In the genomic region with DNA sequence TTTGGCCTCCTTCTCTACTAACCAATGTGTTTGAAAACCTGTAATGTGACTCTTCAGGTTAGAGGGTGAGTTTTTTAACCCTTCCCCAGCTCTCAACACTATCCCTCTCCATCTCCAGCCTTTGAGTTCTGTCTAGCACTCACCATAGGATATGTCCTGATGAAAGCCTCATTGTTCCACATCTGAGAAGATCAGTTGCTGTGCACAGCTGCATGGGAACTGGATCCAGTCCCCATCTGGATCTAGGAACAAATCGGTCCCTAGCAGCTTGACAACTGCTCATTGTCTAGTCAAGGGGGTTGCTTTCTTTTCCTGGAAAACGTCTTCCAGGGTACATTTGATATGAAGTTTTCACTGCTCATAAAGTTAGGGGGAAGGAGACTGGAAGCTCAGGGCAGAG, we compare ENCODE assay signal across 1 cellular context.
TF ChIP-seq lines count a peak whose summit lies in the region.

No MANE protein-coding gene starts in this region.

TF ChIP-seq in K562, 482 proteins besides CTCF, POLR2A, EP300 and RAD21:
- peak; percentile 38; the same call in 1 of the 2 replicates for TF ChIP-seq CBFA2T3 (IDR thresholded peaks at IDR 0.05)
- 0 out of 2 replicates have a peak, but pooled peaks have one; percentile 10 for TF ChIP-seq MCM3 (IDR thresholded peaks at IDR 0.05)
- no peak for TF ChIP-seq U2AF2 (optimal IDR thresholded peaks at IDR 0.05; ENCODE audit: low read depth, low read length)
